ENCODE assay signal across 8 cellular contexts in genomic region chr6:123803456-123803861, GRCh38. TPM values are rescaled to one million over a fixed set of nuclear protein-coding genes. Genes with fewer than 3 reads are reported as not detected.
DNase-seq lines count a peak whose midpoint lies in the region; ATAC-seq and TF ChIP-seq lines count a peak whose summit lies in the region.

No MANE protein-coding gene starts in this region.

- H3K9ac ChIP-seq in endodermal cell (ENCODE audit: extremely low read depth, low read length, poor library complexity, severe bottlenecking), result no peak overlapping the region

- H3K4me3 ChIP-seq in BE2C (ENCODE audit: low read depth, low read length) (peak overlapping the region; percentile 34), endodermal cell (ENCODE audit: low read length) (peak overlapping the region; percentile 79), neuron (ENCODE audit: low read length) (peak overlapping the region; percentile 70)
- H3K4me3 ChIP-seq in CD8-positive, alpha-beta memory T cell (ENCODE audit: low read length), result no peak overlapping the region

- H3K4me1 Mint-ChIP-seq in endodermal cell, result peaks cover 4% of the 10 kb centered on the region
- H3K4me1 Mint-ChIP-seq in CD8-positive, alpha-beta memory T cell, result peaks cover 6 to 16% (median 6%) of the 10 kb centered on the region in 3 donors

- ATAC-seq in GM19467 (IDR thresholded peaks at IDR 0.05; ENCODE audit: unreplicated experiment), result peak; percentile 20

- CTCF ChIA-PET in CD8-positive, alpha-beta memory T cell (lab: Charles Lee), result no interaction called here

- H3K27me3 ChIP-seq in BE2C, result peaks cover 31% of the 10 kb centered on the region
- peaks cover 61% of the 10 kb centered on the region for H3K27me3 ChIP-seq in endodermal cell (ENCODE audit: control insufficient read depth, insufficient read depth, low read length, poor library complexity, severe bottlenecking)
- H3K27me3 ChIP-seq in neuron (ENCODE audit: insufficient read depth, low read length), result no peaks in the 10 kb centered on the region
- no peaks in the 10 kb centered on the region for H3K27me3 ChIP-seq in CD8-positive, alpha-beta memory T cell (ENCODE audit: insufficient read depth, low read length, poor library complexity, severe bottlenecking)

- no peak for DNase-seq in BE2C
- peak; percentile 7 for DNase-seq in HuH-7 (ENCODE audit: low spot score)
- DNase-seq in endodermal cell, result no peak
- no peak for DNase-seq in CD8-positive, alpha-beta memory T cell
- DNase-seq in NCI-H526 treated with DMSO at 0.1 percent for 48 hours (lab: John Stamatoyannopoulos, UW), result no peak
- DNase-seq in DMS114 treated with DMSO at 0.1 percent for 48 hours (lab: John Stamatoyannopoulos, UW; ENCODE audit: unreplicated experiment), result no peak

- POLR2A ChIA-PET in CD8-positive, alpha-beta memory T cell (lab: Charles Lee), result no interaction called here

- peak overlapping the region; percentile 73 for H3K4me3 Mint-ChIP-seq in endodermal cell
- peak overlapping the region in 1 of 7 donors; percentile 50 for H3K4me3 Mint-ChIP-seq in CD8-positive, alpha-beta memory T cell

- 0% methylated on average over 3 to 62 of the region's 62 CpGs for WGBS in endodermal cell (ENCODE audit: insufficient coverage in 1 of 2, insufficient read length in 1 of 2), 2 experiments

- no peaks in the 10 kb centered on the region for H3K9me3 Mint-ChIP-seq in endodermal cell
- peaks cover 0 to 7% (median 0%) of the 10 kb centered on the region in 5 donors for H3K9me3 Mint-ChIP-seq in CD8-positive, alpha-beta memory T cell

- no peaks in the 10 kb centered on the region for H3K36me3 ChIP-seq in BE2C
- no peaks in the 10 kb centered on the region for H3K36me3 ChIP-seq in endodermal cell (ENCODE audit: control insufficient read depth, insufficient read depth, low read length)
- H3K36me3 ChIP-seq in neuron (ENCODE audit: insufficient read depth, low read length), result no peaks in the 10 kb centered on the region
- H3K36me3 ChIP-seq in CD8-positive, alpha-beta memory T cell (ENCODE audit: insufficient read depth, low read length), result no peaks in the 10 kb centered on the region

- H3K27me3 Mint-ChIP-seq in endodermal cell (ENCODE audit: insufficient read depth), result peaks cover 86% of the 10 kb centered on the region
- peaks cover 25 to 47% of the 10 kb centered on the region in 2 donors for H3K27me3 Mint-ChIP-seq in CD8-positive, alpha-beta memory T cell

- H3K4me1 ChIP-seq in BE2C (no peaks in the 10 kb centered on the region), endodermal cell (ENCODE audit: control insufficient read depth, insufficient read depth, low read length) (no peaks in the 10 kb centered on the region), neuron (ENCODE audit: insufficient read depth, low read length) (peaks cover 13% of the 10 kb centered on the region)
- no peaks in the 10 kb centered on the region for H3K4me1 ChIP-seq in CD8-positive, alpha-beta memory T cell (ENCODE audit: insufficient read depth, low read length)

- H3K27ac Mint-ChIP-seq in endodermal cell, result no peak overlapping the region
- H3K27ac Mint-ChIP-seq in CD8-positive, alpha-beta memory T cell, result no peak overlapping the region

- peak overlapping the region; percentile 92 for H2AFZ ChIP-seq in neuron (ENCODE audit: low read depth, low read length)

- H3K36me3 Mint-ChIP-seq in endodermal cell (ENCODE audit: low read depth), result no peaks in the 10 kb centered on the region
- no peaks in the 10 kb centered on the region for H3K36me3 Mint-ChIP-seq in CD8-positive, alpha-beta memory T cell

- H3K9me3 ChIP-seq in BE2C, result no peaks in the 10 kb centered on the region
- no peaks in the 10 kb centered on the region for H3K9me3 ChIP-seq in endodermal cell (ENCODE audit: control insufficient read depth, low read length)
- no peaks in the 10 kb centered on the region for H3K9me3 ChIP-seq in neuron (ENCODE audit: low read length)
- no peaks in the 10 kb centered on the region for H3K9me3 ChIP-seq in CD8-positive, alpha-beta memory T cell (ENCODE audit: low read length)

- no peak overlapping the region for H3K27ac ChIP-seq in endodermal cell (ENCODE audit: low read depth, low read length)
- no peak overlapping the region for H3K27ac ChIP-seq in CD8-positive, alpha-beta memory T cell (ENCODE audit: low read depth, low read length)

- no peak for TF ChIP-seq CTCF in BE2C (IDR thresholded peaks at IDR 0.05; ENCODE audit: low read depth, low read length)
- TF ChIP-seq CTCF in endodermal cell (conservative IDR thresholded peaks at IDR 0.05), result no peak

RNA-seq across cellular contexts. Expression of gene NKAIN2, which starts 0.2 kb away (rescaled TPM):
- not detected for polyA plus RNA-seq in BE2C (2012; ENCODE audit: insufficient read depth, insufficient read length, low read depth)
- total RNA-seq in endodermal cell, result under 1 TPM in 1 of 2 donors, not detected in 1; 0.29 TPM
- 4.6 TPM for polyA plus RNA-seq in endodermal cell (2013, experiment 1 of 2)
- 3.7 TPM for polyA plus RNA-seq in endodermal cell (2013, experiment 2 of 2)
- not detected for total RNA-seq in CD8-positive, alpha-beta memory T cell
- not detected for polyA plus RNA-seq in CD8-positive, alpha-beta memory T cell
